Comparison of ENCODE assay signal across 2 cellular contexts in the genomic region with DNA sequence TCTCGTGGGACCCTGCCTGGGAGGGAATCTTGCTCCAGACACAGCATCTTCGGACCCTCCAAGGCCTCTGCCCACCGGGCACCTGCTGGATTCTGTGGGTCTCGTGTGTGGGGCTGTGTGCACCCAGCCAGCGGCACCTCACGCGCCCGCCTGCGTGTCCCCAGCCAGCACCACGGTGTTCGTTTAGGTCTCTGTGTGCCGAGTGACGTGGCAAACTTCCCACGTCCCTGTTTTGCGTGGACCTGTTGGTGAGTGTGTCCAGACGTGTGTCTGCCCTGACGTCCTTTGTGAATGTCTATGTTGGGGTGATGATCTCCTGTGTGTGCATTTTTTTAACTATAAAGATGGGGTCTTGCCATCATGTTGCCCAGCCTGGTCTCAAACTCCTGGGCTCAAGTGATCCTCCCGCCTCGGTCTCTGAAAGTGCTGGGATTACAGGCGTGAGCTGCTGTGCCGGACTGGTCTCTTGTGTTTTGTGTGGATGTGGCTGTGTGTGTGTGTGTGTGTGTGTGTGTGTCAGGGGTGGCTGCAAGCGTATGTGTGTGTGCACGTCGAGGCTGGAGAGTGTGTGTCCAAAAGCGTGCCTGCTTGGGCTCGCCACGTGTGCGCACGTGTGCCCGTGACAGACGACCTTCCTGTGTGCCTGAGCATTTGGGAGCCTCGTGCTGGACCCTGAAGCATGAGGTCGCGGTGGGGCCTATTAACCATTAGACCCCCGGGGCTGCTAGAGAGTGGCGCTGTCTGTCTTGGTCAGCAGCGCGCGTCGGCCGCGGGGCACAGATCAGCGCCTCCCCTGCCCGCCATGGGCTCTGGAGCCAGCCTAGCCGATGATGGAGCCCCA.
TF ChIP-seq lines count a peak whose summit lies in the region.

No MANE protein-coding gene starts in this region.

TF ChIP-seq in SK-N-SH, 30 proteins besides CTCF, POLR2A, EP300 and RAD21:
- TF ChIP-seq, protein P1, sequence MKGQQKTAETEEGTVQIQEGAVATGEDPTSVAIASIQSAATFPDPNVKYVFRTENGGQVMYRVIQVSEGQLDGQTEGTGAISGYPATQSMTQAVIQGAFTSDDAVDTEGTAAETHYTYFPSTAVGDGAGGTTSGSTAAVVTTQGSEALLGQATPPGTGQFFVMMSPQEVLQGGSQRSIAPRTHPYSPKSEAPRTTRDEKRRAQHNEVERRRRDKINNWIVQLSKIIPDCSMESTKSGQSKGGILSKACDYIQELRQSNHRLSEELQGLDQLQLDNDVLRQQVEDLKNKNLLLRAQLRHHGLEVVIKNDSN (IDR thresholded peaks at IDR 0.05; ENCODE audit: borderline replicate concordance, low read depth) = no peak
- TF ChIP-seq, protein P2, sequence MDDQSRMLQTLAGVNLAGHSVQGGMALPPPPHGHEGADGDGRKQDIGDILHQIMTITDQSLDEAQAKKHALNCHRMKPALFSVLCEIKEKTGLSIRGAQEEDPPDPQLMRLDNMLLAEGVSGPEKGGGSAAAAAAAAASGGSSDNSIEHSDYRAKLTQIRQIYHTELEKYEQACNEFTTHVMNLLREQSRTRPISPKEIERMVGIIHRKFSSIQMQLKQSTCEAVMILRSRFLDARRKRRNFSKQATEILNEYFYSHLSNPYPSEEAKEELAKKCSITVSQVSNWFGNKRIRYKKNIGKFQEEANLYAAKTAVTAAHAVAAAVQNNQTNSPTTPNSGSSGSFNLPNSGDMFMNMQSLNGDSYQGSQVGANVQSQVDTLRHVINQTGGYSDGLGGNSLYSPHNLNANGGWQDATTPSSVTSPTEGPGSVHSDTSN (IDR thresholded peaks at IDR 0.05) = no peak
- TF ChIP-seq CHD2 (IDR thresholded peaks at IDR 0.05; ENCODE audit: low read length, partially characterized antibody) (no peak), TCF12 (IDR thresholded peaks at IDR 0.05) (no peak), TAF1 (IDR thresholded peaks at IDR 0.05; ENCODE audit: borderline replicate concordance, low read depth, low read length) (no peak), TEAD4 (IDR thresholded peaks at IDR 0.05; ENCODE audit: borderline replicate concordance, insufficient read depth) (no peak), POLR2AphosphoS5 (IDR thresholded peaks at IDR 0.05; ENCODE audit: low read depth, low read length) (no peak), YY1 (IDR thresholded peaks at IDR 0.05; ENCODE audit: low read depth) (no peak), RCOR1 (IDR thresholded peaks at IDR 0.05; ENCODE audit: low read length) (no peak), FOXJ3 (CRISPR knock-in tag; IDR thresholded peaks at IDR 0.05) (no peak), FOXM1 (IDR thresholded peaks at IDR 0.05; ENCODE audit: low read depth) (no peak), EZH2phosphoT487 (IDR thresholded peaks at IDR 0.05; ENCODE audit: borderline replicate concordance, low read depth) (no peak)

TF ChIP-seq in SK-N-SH treated with all-trans-retinoic acid at 6 μM for 48 hours, 23 proteins besides CTCF, POLR2A, EP300 and RAD21:
- TF ChIP-seq SNAI2 (CRISPR knock-in tag; IDR thresholded peaks at IDR 0.05) (no peak), GLIS3 (CRISPR knock-in tag; IDR thresholded peaks at IDR 0.05) (no peak), BACH2 (CRISPR knock-in tag; IDR thresholded peaks at IDR 0.05; ENCODE audit: borderline replicate concordance) (no peak), PPARA (CRISPR knock-in tag; IDR thresholded peaks at IDR 0.05; ENCODE audit: borderline replicate concordance) (no peak), ISL1 (CRISPR knock-in tag; IDR thresholded peaks at IDR 0.05) (no peak), RARB (CRISPR knock-in tag; IDR thresholded peaks at IDR 0.05) (no peak), ESRRG (CRISPR knock-in tag; IDR thresholded peaks at IDR 0.05) (no peak), ARNTL (CRISPR knock-in tag; IDR thresholded peaks at IDR 0.05; ENCODE audit: borderline replicate concordance, low read depth) (no peak), OSR1 (CRISPR knock-in tag; IDR thresholded peaks at IDR 0.05) (no peak), TOX (CRISPR knock-in tag; IDR thresholded peaks at IDR 0.05; ENCODE audit: borderline replicate concordance) (no peak)
- TF ChIP-seq, protein P3, sequence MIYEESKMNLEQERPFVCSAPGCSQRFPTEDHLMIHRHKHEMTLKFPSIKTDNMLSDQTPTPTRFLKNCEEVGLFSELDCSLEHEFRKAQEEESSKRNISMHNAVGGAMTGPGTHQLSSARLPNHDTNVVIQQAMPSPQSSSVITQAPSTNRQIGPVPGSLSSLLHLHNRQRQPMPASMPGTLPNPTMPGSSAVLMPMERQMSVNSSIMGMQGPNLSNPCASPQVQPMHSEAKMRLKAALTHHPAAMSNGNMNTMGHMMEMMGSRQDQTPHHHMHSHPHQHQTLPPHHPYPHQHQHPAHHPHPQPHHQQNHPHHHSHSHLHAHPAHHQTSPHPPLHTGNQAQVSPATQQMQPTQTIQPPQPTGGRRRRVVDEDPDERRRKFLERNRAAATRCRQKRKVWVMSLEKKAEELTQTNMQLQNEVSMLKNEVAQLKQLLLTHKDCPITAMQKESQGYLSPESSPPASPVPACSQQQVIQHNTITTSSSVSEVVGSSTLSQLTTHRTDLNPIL (CRISPR knock-in tag; IDR thresholded peaks at IDR 0.05; ENCODE audit: low read depth) = no peak
- TF ChIP-seq, protein P4, sequence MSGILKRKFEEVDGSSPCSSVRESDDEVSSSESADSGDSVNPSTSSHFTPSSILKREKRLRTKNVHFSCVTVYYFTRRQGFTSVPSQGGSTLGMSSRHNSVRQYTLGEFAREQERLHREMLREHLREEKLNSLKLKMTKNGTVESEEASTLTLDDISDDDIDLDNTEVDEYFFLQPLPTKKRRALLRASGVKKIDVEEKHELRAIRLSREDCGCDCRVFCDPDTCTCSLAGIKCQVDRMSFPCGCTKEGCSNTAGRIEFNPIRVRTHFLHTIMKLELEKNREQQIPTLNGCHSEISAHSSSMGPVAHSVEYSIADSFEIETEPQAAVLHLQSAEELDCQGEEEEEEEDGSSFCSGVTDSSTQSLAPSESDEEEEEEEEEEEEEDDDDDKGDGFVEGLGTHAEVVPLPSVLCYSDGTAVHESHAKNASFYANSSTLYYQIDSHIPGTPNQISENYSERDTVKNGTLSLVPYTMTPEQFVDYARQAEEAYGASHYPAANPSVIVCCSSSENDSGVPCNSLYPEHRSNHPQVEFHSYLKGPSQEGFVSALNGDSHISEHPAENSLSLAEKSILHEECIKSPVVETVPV (CRISPR knock-in tag; IDR thresholded peaks at IDR 0.05) = no peak
- TF ChIP-seq, protein P5, sequence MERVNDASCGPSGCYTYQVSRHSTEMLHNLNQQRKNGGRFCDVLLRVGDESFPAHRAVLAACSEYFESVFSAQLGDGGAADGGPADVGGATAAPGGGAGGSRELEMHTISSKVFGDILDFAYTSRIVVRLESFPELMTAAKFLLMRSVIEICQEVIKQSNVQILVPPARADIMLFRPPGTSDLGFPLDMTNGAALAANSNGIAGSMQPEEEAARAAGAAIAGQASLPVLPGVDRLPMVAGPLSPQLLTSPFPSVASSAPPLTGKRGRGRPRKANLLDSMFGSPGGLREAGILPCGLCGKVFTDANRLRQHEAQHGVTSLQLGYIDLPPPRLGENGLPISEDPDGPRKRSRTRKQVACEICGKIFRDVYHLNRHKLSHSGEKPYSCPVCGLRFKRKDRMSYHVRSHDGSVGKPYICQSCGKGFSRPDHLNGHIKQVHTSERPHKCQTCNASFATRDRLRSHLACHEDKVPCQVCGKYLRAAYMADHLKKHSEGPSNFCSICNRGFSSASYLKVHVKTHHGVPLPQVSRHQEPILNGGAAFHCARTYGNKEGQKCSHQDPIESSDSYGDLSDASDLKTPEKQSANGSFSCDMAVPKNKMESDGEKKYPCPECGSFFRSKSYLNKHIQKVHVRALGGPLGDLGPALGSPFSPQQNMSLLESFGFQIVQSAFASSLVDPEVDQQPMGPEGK (CRISPR knock-in tag; IDR thresholded peaks at IDR 0.05; ENCODE audit: borderline replicate concordance) = no peak
- TF ChIP-seq, protein P6, sequence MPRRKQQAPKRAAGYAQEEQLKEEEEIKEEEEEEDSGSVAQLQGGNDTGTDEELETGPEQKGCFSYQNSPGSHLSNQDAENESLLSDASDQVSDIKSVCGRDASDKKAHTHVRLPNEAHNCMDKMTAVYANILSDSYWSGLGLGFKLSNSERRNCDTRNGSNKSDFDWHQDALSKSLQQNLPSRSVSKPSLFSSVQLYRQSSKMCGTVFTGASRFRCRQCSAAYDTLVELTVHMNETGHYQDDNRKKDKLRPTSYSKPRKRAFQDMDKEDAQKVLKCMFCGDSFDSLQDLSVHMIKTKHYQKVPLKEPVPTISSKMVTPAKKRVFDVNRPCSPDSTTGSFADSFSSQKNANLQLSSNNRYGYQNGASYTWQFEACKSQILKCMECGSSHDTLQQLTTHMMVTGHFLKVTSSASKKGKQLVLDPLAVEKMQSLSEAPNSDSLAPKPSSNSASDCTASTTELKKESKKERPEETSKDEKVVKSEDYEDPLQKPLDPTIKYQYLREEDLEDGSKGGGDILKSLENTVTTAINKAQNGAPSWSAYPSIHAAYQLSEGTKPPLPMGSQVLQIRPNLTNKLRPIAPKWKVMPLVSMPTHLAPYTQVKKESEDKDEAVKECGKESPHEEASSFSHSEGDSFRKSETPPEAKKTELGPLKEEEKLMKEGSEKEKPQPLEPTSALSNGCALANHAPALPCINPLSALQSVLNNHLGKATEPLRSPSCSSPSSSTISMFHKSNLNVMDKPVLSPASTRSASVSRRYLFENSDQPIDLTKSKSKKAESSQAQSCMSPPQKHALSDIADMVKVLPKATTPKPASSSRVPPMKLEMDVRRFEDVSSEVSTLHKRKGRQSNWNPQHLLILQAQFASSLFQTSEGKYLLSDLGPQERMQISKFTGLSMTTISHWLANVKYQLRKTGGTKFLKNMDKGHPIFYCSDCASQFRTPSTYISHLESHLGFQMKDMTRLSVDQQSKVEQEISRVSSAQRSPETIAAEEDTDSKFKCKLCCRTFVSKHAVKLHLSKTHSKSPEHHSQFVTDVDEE (CRISPR knock-in tag; IDR thresholded peaks at IDR 0.05) = no peak
